ENCODE assay signal across 35 cellular contexts in the genomic region with DNA sequence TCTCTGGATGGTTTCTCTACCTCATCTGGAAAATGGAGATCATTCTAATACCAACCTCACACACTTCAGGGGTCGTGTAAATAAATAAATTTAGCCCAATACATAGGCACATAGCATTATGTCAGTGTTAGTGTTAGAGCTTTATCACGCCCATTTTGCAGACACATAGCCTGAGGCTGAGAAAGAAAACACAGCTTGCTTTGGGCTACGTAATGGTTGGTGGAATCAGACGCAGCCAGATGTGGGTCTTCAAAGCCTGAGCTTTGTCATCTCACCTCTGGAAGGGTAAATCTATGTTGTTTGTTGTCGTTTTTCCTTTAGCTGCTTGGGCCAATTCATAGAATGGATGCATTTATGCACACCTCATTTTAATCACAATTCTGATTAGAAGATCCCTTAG.
"Had no signal": no experiment of that assay in that cellular context is flagged by ENCODE, and none has a peak within 500 bp of the region (broad histone marks: within the 10 kb centered on the region; RNA-seq: fewer than 3 reads in every experiment).

No MANE protein-coding gene starts in this region.

- H3K4me3 ChIP-seq: MG63 had no signal

- H3K27me3 ChIP-seq: MG63 had no signal

- DNase-seq: Karpas-422, Kasumi-1, MG63, MM.1S, MV-4-11, NCI-H1048, NCI-H1092, NCI-H1092 treated with DMSO at 0.1 percent for 48 hours, NCI-H1105, NCI-H1105 treated with DMSO at 0.1 percent for 48 hours, NCI-H1417, NCI-H1417 treated with DMSO at 0.1 percent for 48 hours, NCI-H1436, NCI-H1436 treated with DMSO at 0.1 percent for 48 hours, NCI-H146, NCI-H1694, NCI-H1694 treated with DMSO at 0.1 percent for 48 hours, NCI-H187, NCI-H187 treated with DMSO at 0.1 percent for 48 hours, NCI-H1930, NCI-H2029, NCI-H2029 treated with DMSO at 0.1 percent for 48 hours, NCI-H2081, NCI-H2081 treated with DMSO at 0.1 percent for 48 hours, NCI-H2107, NCI-H2171, NCI-H2171 treated with DMSO at 0.1 percent for 48 hours, NCI-H2227 treated with DMSO at 0.1 percent for 48 hours, NCI-H226, NCI-H345, NCI-H446, NCI-H446 treated with DMSO at 0.1 percent for 48 hours, NCI-H510A, NCI-H510A treated with DMSO at 0.1 percent for 48 hours, NCI-H524 had no signal

- H3K36me3 ChIP-seq: MG63 had no signal

- H3K9me3 ChIP-seq: MG63 had no signal
